ENCODE assay signal across 15 cellular contexts in the genomic region with DNA sequence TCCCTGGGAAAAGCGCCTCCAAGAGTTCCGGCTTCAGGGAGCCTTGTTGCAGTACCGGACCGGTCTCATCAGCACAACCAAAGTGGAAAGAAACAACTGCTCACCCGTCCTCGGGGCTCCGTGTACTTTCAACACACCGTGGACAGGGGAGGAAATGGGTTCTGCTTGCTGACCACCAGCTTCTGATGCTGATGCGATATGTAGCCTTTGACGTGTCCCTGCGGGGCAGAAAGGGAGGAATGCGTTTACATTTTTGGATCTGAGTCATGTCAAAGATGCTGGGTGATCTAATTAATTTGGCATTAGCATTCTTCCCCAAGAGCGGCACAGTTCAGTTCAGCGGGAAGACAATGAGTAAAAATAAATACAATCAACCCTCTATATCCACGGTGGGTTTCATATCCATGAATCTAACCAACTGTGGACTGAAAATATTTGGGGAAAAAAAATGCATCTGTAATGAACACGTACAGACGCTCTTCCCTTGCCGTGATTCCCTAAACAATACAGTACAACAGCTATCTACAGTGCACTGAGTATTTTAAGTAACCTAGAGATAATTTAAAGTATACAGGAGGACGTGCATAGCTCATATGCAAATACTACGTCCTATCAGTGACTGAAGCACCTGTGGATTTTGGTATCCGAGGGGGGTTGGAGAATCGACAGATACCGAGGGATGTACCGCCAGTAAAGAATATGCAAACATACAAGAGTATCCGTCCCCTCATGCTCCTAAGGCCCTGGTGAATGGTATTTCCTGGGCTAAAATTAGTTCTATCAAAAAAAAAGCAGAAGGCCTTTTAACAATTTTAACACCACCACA. TPM values are rescaled to one million over a fixed set of nuclear protein-coding genes. Genes with fewer than 3 reads are reported as not detected.
DNase-seq lines count a peak whose midpoint lies in the region; ATAC-seq, FAIRE-seq and TF ChIP-seq lines count a peak whose summit lies in the region.
"Had no signal": no experiment of that assay in that cellular context is flagged by ENCODE, and none has a peak within 500 bp of the region (broad histone marks: within the 10 kb centered on the region; RNA-seq: fewer than 3 reads in every experiment).

No MANE protein-coding gene starts in this region.

- H3K4me1 ChIP-seq in HUES48 (ENCODE audit: control insufficient read depth, insufficient read depth, low read length) (peaks cover 14% of the 10 kb centered on the region), OCI-LY7 (ENCODE audit: insufficient read depth, low read length, poor library complexity, severe bottlenecking) (no peaks in the 10 kb centered on the region)
- H3K4me1 ChIP-seq: vagina had no signal

- no peaks in the 10 kb centered on the region for H3K9me3 ChIP-seq in HUES48 (ENCODE audit: control insufficient read depth, insufficient read depth, low read length)
- no peaks in the 10 kb centered on the region for H3K9me3 ChIP-seq in OCI-LY7 (ENCODE audit: low read length)
- H3K9me3 ChIP-seq: vagina had no signal

- BruUV-seq in OCI-LY7 (replicated peaks; lab: Mats Ljungman, UMichigan) = no TSS peak

- POLR2A ChIA-PET in BJ (lab: Charles Lee) = no interaction called here
- POLR2A ChIA-PET in OCI-LY7 (lab: Charles Lee) = no interaction called here

- no peaks in the 10 kb centered on the region for H4K20me1 ChIP-seq in OCI-LY7 (ENCODE audit: insufficient read depth, low read length)

- H3K4me3 ChIP-seq in BJ (ENCODE audit: low read depth, low read length) = peak overlapping the region; percentile 20
- H3K4me3 ChIP-seq in HUES48 (ENCODE audit: low read depth, low read length) = no peak overlapping the region
- no peak overlapping the region for H3K4me3 ChIP-seq in bronchial epithelial cell (ENCODE audit: low read depth, low read length)
- no peak overlapping the region for H3K4me3 ChIP-seq in OCI-LY7 (ENCODE audit: low read depth, low read length, poor library complexity, severe bottlenecking)
- H3K4me3 ChIP-seq: GM23338, hepatocyte, vagina had no signal

- H3K27ac ChIP-seq in HUES48 (ENCODE audit: low read depth, low read length) = peak overlapping the region; percentile 94
- no peak overlapping the region for H3K27ac ChIP-seq in OCI-LY7 (ENCODE audit: low read depth, low read length, poor library complexity, severe bottlenecking)
- H3K27ac ChIP-seq: hepatocyte, vagina had no signal

- no peaks in the 10 kb centered on the region for H3K27me3 ChIP-seq in BJ (ENCODE audit: control insufficient read depth, insufficient read depth, low read length)
- H3K27me3 ChIP-seq in HUES48 (ENCODE audit: control insufficient read depth, insufficient read depth, low read length) = no peaks in the 10 kb centered on the region
- H3K27me3 ChIP-seq in bronchial epithelial cell (ENCODE audit: control insufficient read depth, insufficient read depth, low read length) = no peaks in the 10 kb centered on the region
- H3K27me3 ChIP-seq: hepatocyte, vagina had no signal

- H3K9ac ChIP-seq in HUES48 (ENCODE audit: low read depth, low read length) = no peak overlapping the region

- peak; percentile 82 for DNase-seq in BJ (ENCODE audit: low read depth)
- peak; percentile 49 for DNase-seq in bronchial epithelial cell (ENCODE audit: low read depth)
- peak; percentile 26 for DNase-seq in left lobe of liver (ENCODE audit: low spot score)
- no peak for DNase-seq in OCI-LY7 (ENCODE audit: low spot score)
- DNase-seq in retina = no peak
- no peak for DNase-seq in omental fat pad (ENCODE audit: low spot score)
- no peak for DNase-seq in activated CD8-positive, alpha-beta memory T cell treated with anti-CD3 and anti-CD28 coated beads, Interleukin-2, amount 50 U/mL, for 48 hours
- DNase-seq: activated CD8-positive, alpha-beta T cell treated with anti-CD3 and anti-CD28 coated beads for 36 hours; DND-41; NCI-H1092 treated with DMSO at 0.1 percent for 48 hours; nucleus accumbens had no signal

- TF ChIP-seq CTCF in BJ (IDR thresholded peaks at IDR 0.05; ENCODE audit: insufficient read depth, low read depth, low read length) = no peak
- TF ChIP-seq CTCF in bronchial epithelial cell (IDR thresholded peaks at IDR 0.05; ENCODE audit: insufficient read depth, low read length, severe bottlenecking) = no peak
- no peak for TF ChIP-seq CTCF in OCI-LY7 (conservative IDR thresholded peaks at IDR 0.05; ENCODE audit: low read length)
- no peak for TF ChIP-seq CTCF in omental fat pad (IDR thresholded peaks at IDR 0.05)

- H3K79me2 ChIP-seq in OCI-LY7 (ENCODE audit: insufficient read depth, low read depth, low read length) = no peaks in the 10 kb centered on the region
- H3K79me2 ChIP-seq: hepatocyte had no signal

- intact Hi-C loops in OCI-LY7 (cut with micrococcal nuclease; ENCODE audit: unreplicated experiment) = no loop called here

- no peak overlapping the region for H2AFZ ChIP-seq in OCI-LY7 (ENCODE audit: low read length)
- H2AFZ ChIP-seq: GM23338, hepatocyte had no signal

- no peaks in the 10 kb centered on the region for H3K9me2 ChIP-seq in OCI-LY7 (ENCODE audit: insufficient read depth, low read length)

- H3K36me3 ChIP-seq in BJ (ENCODE audit: control insufficient read depth, insufficient read depth, low read length) (peaks cover 18% of the 10 kb centered on the region), HUES48 (ENCODE audit: control insufficient read depth, insufficient read depth, low read length) (peaks cover 92% of the 10 kb centered on the region), bronchial epithelial cell (ENCODE audit: control insufficient read depth, insufficient read depth, low read length) (peaks cover 30% of the 10 kb centered on the region), OCI-LY7 (ENCODE audit: insufficient read depth, low read length) (peaks cover 56% of the 10 kb centered on the region)

- ATAC-seq in left lobe of liver = no peak
- ATAC-seq in omental fat pad (ENCODE audit: low FRiP score) = no peak
- ATAC-seq: activated CD8-positive, alpha-beta T cell treated with anti-CD3 and anti-CD28 coated beads for 36 hours had no signal

- CTCF ChIA-PET in BJ (lab: Yijun Ruan, JAX) = interaction anchor here (1.6 to 1.8 kb wide), 2 partner anchors 9 to 56 kb away, joined by 3 to 5 read pairs; partner anchors contain the start of gene F10
- CTCF ChIA-PET in OCI-LY7 (lab: Charles Lee; ENCODE audit: unreplicated experiment) = no interaction called here

- no peak for FAIRE-seq in bronchial epithelial cell (lab: Jason Lieb, UNC)

- no peak overlapping the region for H3K4me2 ChIP-seq in OCI-LY7 (ENCODE audit: low read length)
- H3K4me2 ChIP-seq: GM23338, hepatocyte had no signal

RNA-seq across cellular contexts. Expression of gene PROZ, which starts 19.8 kb away (rescaled TPM):
- polyA plus RNA-seq in BJ (2011; rRNA removed) = not detected in 2 replicates
- polyA minus RNA-seq in BJ (2011; rRNA and poly(A)+ RNA removed) = not detected in 2 replicates
- total RNA-seq in bronchial epithelial cell (not detected in 2 replicates), left lobe of liver (50.2 TPM), OCI-LY7 (2022) (not detected in 2 replicates), omental fat pad (not detected)
- not detected in 2 replicates for total RNA-seq in OCI-LY7 (2014; rRNA removed; shearing (Covaris generic))
- total RNA-seq: activated CD8-positive, alpha-beta T cell treated with anti-CD3 and anti-CD28 coated beads for 36 hours; GM23338; vagina had no signal

RNA-seq across cellular contexts. Expression of gene PCID2, which starts 30.2 kb away (rescaled TPM):
- 73.6 and 87.5 TPM in 2 replicates for polyA plus RNA-seq in BJ (2011; rRNA removed)
- polyA minus RNA-seq in BJ (2011; rRNA and poly(A)+ RNA removed) = 28.2 and 43.4 TPM in 2 replicates
- total RNA-seq in bronchial epithelial cell = 55.3 and 61.1 TPM in 2 replicates
- 14.9 TPM for total RNA-seq in left lobe of liver
- total RNA-seq in OCI-LY7 (2014; rRNA removed; shearing (Covaris generic)) = 38.3 and 41.9 TPM in 2 replicates
- 27.9 and 30.2 TPM in 2 replicates for total RNA-seq in OCI-LY7 (2022)
- 10 to 100 TPM; 44.8 to 45.8 (median 44.8) TPM for total RNA-seq in omental fat pad

RNA-seq across cellular contexts. Expression of gene CUL4A, which starts 31.1 kb away (rescaled TPM):
- 51.5 and 67.1 TPM in 2 replicates for polyA plus RNA-seq in BJ (2011; rRNA removed)
- 35.6 and 39.4 TPM in 2 replicates for polyA minus RNA-seq in BJ (2011; rRNA and poly(A)+ RNA removed)
- total RNA-seq in bronchial epithelial cell = 84.0 and 104 TPM in 2 replicates
- total RNA-seq in left lobe of liver = 30.4 TPM
- 44.8 and 49.8 TPM in 2 replicates for total RNA-seq in OCI-LY7 (2014; rRNA removed; shearing (Covaris generic))
- total RNA-seq in OCI-LY7 (2022) = 46.6 and 47.1 TPM in 2 replicates
- total RNA-seq in omental fat pad = 100 to 1,000 TPM in 1 of 4 donors, 10 to 100 TPM in 3; 70.8 to 145 (median 86.8) TPM

RNA-seq across cellular contexts. Expression of gene F10, which starts 55.7 kb away (rescaled TPM):
- 28.8 and 39.0 TPM in 2 replicates for polyA plus RNA-seq in BJ (2011; rRNA removed)
- polyA minus RNA-seq in BJ (2011; rRNA and poly(A)+ RNA removed) = 4.1 and 7.0 TPM in 2 replicates
- total RNA-seq in bronchial epithelial cell (0.26 TPM in 1 of 2 replicates, not detected in the other), left lobe of liver (124 TPM), OCI-LY7 (2022) (not detected in 2 replicates), omental fat pad (10 to 100 TPM; 10.8 to 51.1 (median 13.6) TPM)
- not detected in 2 replicates for total RNA-seq in OCI-LY7 (2014; rRNA removed; shearing (Covaris generic))
- total RNA-seq: activated CD8-positive, alpha-beta T cell treated with anti-CD3 and anti-CD28 coated beads for 36 hours had no signal

Comparison
In these comparisons a context has a peak if more than half of its experiments do, and no peak if none do; other contexts are left out.
1. DNase-seq: peak in BJ (single experiment), bronchial epithelial cell (single experiment) and left lobe of liver (single experiment); none in OCI-LY7 (single experiment), retina (single experiment), omental fat pad (single experiment) and activated CD8-positive, alpha-beta memory T cell treated with anti-CD3 and anti-CD28 coated beads, Interleukin-2, amount 50 U/mL, for 48 hours (single experiment).
2. RNA of gene PROZ, which starts 19.8 kb away (total RNA-seq): 50.2 TPM in left lobe of liver (single experiment); not detected in bronchial epithelial cell, not detected in OCI-LY7 and not detected in omental fat pad; every median in the first group is over 10 times any median in the second.